In genomic region chr2:72710418-72711152, GRCh38 we compare ENCODE assay signal across 21 cellular contexts.
"Had no signal": no experiment of that assay in that cellular context is flagged by ENCODE, and none has a peak within 500 bp of the region (broad histone marks: within the 10 kb centered on the region; RNA-seq: fewer than 3 reads in every experiment).

No MANE protein-coding gene starts in this region.

- H3K4me1 ChIP-seq: adrenal gland, lower lobe of right lung, pancreas, vagina had no signal

- DNase-seq: activated CD4-positive, alpha-beta T cell treated with anti-CD3 and anti-CD28 coated beads, Interleukin-2, amount 10 ng/mL, durations not matched to agents 24 days and 14 days; activated gamma-delta T cell treated with Interleukin-2 at 50 U/mL for 16 hours; adrenal gland; effector CD8-positive, alpha-beta T cell; hippocampal formation; islet precursor cell; lower lobe of right lung; pancreas; stimulated activated CD4-positive, alpha-beta T cell treated with anti-CD3 and anti-CD28 coated beads, Interleukin-4, amount 100 ng/mL, for 1 hour; stomach; T1000; trophoblast cell had no signal

- H3K9me3 ChIP-seq: adrenal gland, esophagus muscularis mucosa, lower lobe of right lung, neutrophil, pancreas, stomach, vagina had no signal

- H3K36me3 ChIP-seq: adrenal gland, lower lobe of right lung, neutrophil, pancreas, vagina had no signal

- H3K27ac ChIP-seq: adrenal gland, esophagus muscularis mucosa, lower lobe of right lung, neutrophil, pancreas, stomach, vagina had no signal

- H3K4me1 Mint-ChIP-seq: activated CD4-positive, alpha-beta T cell treated with anti-CD3 and anti-CD28 coated beads, Interleukin-2, amount 10 ng/mL, durations not matched to agents 24 days and 14 days had no signal

- H3K36me3 Mint-ChIP-seq: natural killer cell treated with Interleukin-12 subunit alpha and Interleukin-12 subunit beta and Interleukin-15 and Interleukin-18, amount 100 ng/mL, for 72 hours had no signal

- H3K27me3 ChIP-seq: adrenal gland, esophagus muscularis mucosa, neutrophil, pancreas, stomach, vagina had no signal

- H3K4me3 ChIP-seq: adrenal gland, esophagus muscularis mucosa, lower lobe of right lung, pancreas, smooth muscle cell, stomach, vagina had no signal

- H3K9me3 Mint-ChIP-seq: activated CD4-positive, alpha-beta T cell treated with anti-CD3 and anti-CD28 coated beads, Interleukin-2, amount 10 ng/mL, durations not matched to agents 24 days and 14 days; activated T-helper 1 cell treated with anti-CD3 and anti-CD28 coated beads, Interleukin-12 subunit alpha, Interleukin-12 subunit beta, Interleukin-2, Interleukin-4 antibody, amounts not matched to agents 30 ng/mL and 10 ng/mL and 1 ng/mL, durations not matched to agents 14 hours and 24 hours and 36 hours; dendritic cell treated with granulocyte-macrophage colony-stimulating factor and Interleukin-4, amounts not matched to agents 40 ng/mL and 50 ng/mL, for 4 days; natural killer cell treated with Interleukin-12 subunit alpha and Interleukin-12 subunit beta and Interleukin-15 and Interleukin-18, amount 100 ng/mL, for 72 hours had no signal

- ATAC-seq: activated naive CD4-positive, alpha-beta T cell treated with anti-CD3 and anti-CD28 coated beads, Interleukin-2, amount 50 U/mL, for 72 hours; lower lobe of right lung; natural killer cell treated with Interleukin-12 subunit alpha and Interleukin-12 subunit beta and Interleukin-15 and Interleukin-18, amount 100 ng/mL, for 72 hours; pancreas; sciatic nerve had no signal

- H3K27me3 Mint-ChIP-seq: activated CD4-positive, alpha-beta T cell treated with anti-CD3 and anti-CD28 coated beads, Interleukin-2, amount 10 ng/mL, durations not matched to agents 24 days and 14 days; dendritic cell treated with granulocyte-macrophage colony-stimulating factor and Interleukin-4, amounts not matched to agents 40 ng/mL and 50 ng/mL, for 4 days; natural killer cell treated with Interleukin-12 subunit alpha and Interleukin-12 subunit beta and Interleukin-15 and Interleukin-18, amount 100 ng/mL, for 72 hours had no signal

- H3K27ac Mint-ChIP-seq: activated CD4-positive, alpha-beta T cell treated with anti-CD3 and anti-CD28 coated beads, Interleukin-2, amount 10 ng/mL, durations not matched to agents 24 days and 14 days; activated naive CD4-positive, alpha-beta T cell treated with anti-CD3 and anti-CD28 coated beads, Interleukin-2, amount 50 U/mL, for 72 hours; activated T-helper 1 cell treated with anti-CD3 and anti-CD28 coated beads, Interleukin-12 subunit alpha, Interleukin-12 subunit beta, Interleukin-2, Interleukin-4 antibody, amounts not matched to agents 30 ng/mL and 10 ng/mL and 1 ng/mL, durations not matched to agents 14 hours and 24 hours and 36 hours; dendritic cell treated with granulocyte-macrophage colony-stimulating factor and Interleukin-4, amounts not matched to agents 40 ng/mL and 50 ng/mL, for 4 days; natural killer cell treated with Interleukin-12 subunit alpha and Interleukin-12 subunit beta and Interleukin-15 and Interleukin-18, amount 100 ng/mL, for 72 hours had no signal

- H3K4me3 Mint-ChIP-seq: activated CD4-positive, alpha-beta T cell treated with anti-CD3 and anti-CD28 coated beads, Interleukin-2, amount 10 ng/mL, durations not matched to agents 24 days and 14 days; activated T-helper 1 cell treated with anti-CD3 and anti-CD28 coated beads, Interleukin-12 subunit alpha, Interleukin-12 subunit beta, Interleukin-2, Interleukin-4 antibody, amounts not matched to agents 30 ng/mL and 10 ng/mL and 1 ng/mL, durations not matched to agents 14 hours and 24 hours and 36 hours; dendritic cell treated with granulocyte-macrophage colony-stimulating factor and Interleukin-4, amounts not matched to agents 40 ng/mL and 50 ng/mL, for 4 days; natural killer cell treated with Interleukin-12 subunit alpha and Interleukin-12 subunit beta and Interleukin-15 and Interleukin-18, amount 100 ng/mL, for 72 hours had no signal

- H3K4me2 ChIP-seq: smooth muscle cell had no signal
